In genomic region chr16:68490829-68491575, GRCh38 we compare ENCODE assay signal across 8 cellular contexts. TPM values are rescaled to one million over a fixed set of nuclear protein-coding genes. Genes with fewer than 3 reads are reported as not detected.
DNase-seq lines count a peak whose midpoint lies in the region; ATAC-seq and TF ChIP-seq lines count a peak whose summit lies in the region.

No MANE protein-coding gene starts in this region.

- H3K4me3 ChIP-seq in Karpas-422 (ENCODE audit: low read length) (no peak overlapping the region), mammary epithelial cell (replicated peaks in 1 of 3; ENCODE audit: insufficient read depth in 1 of 3, low read depth in 2 of 3, low read length in 3 of 3) (no peak overlapping the region)

- H4K20me1 ChIP-seq in Karpas-422 (ENCODE audit: insufficient read depth, low read depth, low read length): no peaks in the 10 kb centered on the region
- H4K20me1 ChIP-seq in mammary epithelial cell (ENCODE audit: insufficient read depth, low read length): no peaks in the 10 kb centered on the region

- H3K27ac Mint-ChIP-seq in nephron progenitor cell: peak overlapping the region; percentile 91
- no peak overlapping the region for H3K27ac Mint-ChIP-seq in activated T-helper 17 cell treated with anti-CD3 and anti-CD28 coated beads, Interleukin-2, amount 50 U/mL, for 72 hours

- in situ Hi-C loops in mammary epithelial cell (cut with MboI; ENCODE audit: low sequenced_read_pairs in 2 of 2): loop anchor here in 1 of 2 donors (25.0 kb wide), 1 partner anchor 229 kb away; the partner anchor contains the start of gene SLC7A6

- H3K9me3 ChIP-seq in Karpas-422 (ENCODE audit: low read length) (peaks cover 5% of the 10 kb centered on the region; the same call in 1 of the 2 replicates), mammary epithelial cell (replicated peaks; ENCODE audit: insufficient read depth, low read length) (no peaks in the 10 kb centered on the region)

- H3K4me1 ChIP-seq in Karpas-422 (ENCODE audit: low read length) (peaks cover 65% of the 10 kb centered on the region), mammary epithelial cell (ENCODE audit: insufficient read depth, low read length) (peaks cover 13% of the 10 kb centered on the region)

- H3K4me2 ChIP-seq in Karpas-422 (ENCODE audit: low read depth, low read length, poor library complexity, severe bottlenecking) (peak overlapping the region; percentile 41), mammary epithelial cell (ENCODE audit: insufficient read depth, low read depth, low read length) (no peak overlapping the region)

- 41% methylated on average over 11 of the region's 13 CpGs for WGBS in mammary epithelial cell (ENCODE audit: low coverage, missing lambda C conversion rate)

- peaks cover 63% of the 10 kb centered on the region for H3K4me1 Mint-ChIP-seq in nephron progenitor cell
- H3K4me1 Mint-ChIP-seq in activated T-helper 17 cell treated with anti-CD3 and anti-CD28 coated beads, Interleukin-2, amount 50 U/mL, for 72 hours: no peaks in the 10 kb centered on the region

- CTCF ChIA-PET in mammary epithelial cell (lab: Charles Lee; ENCODE audit: low non-redundant PET): interaction anchor here (0.5 kb wide), 1 partner anchor 38 kb away, joined by 3 read pairs; no protein-coding TSS in a partner anchor

- ATAC-seq in activated T-helper 17 cell treated with anti-CD3 and anti-CD28 coated beads, Interleukin-2, amount 50 U/mL, for 72 hours (replicated peaks): no peak
- no peak for ATAC-seq in HG02840 (IDR thresholded peaks at IDR 0.05; ENCODE audit: low FRiP score, unreplicated experiment)
- no peak for ATAC-seq in HG02885 (IDR thresholded peaks at IDR 0.05; ENCODE audit: poor library complexity, unreplicated experiment)

- H3K9me3 Mint-ChIP-seq in nephron progenitor cell: peaks cover 10% of the 10 kb centered on the region
- no peaks in the 10 kb centered on the region for H3K9me3 Mint-ChIP-seq in activated T-helper 17 cell treated with anti-CD3 and anti-CD28 coated beads, Interleukin-2, amount 50 U/mL, for 72 hours

- H3K27ac ChIP-seq in Karpas-422 (ENCODE audit: low read length) (no peak overlapping the region), mammary epithelial cell (ENCODE audit: insufficient read depth, low read depth, low read length) (peak overlapping the region; percentile 4)

- H3K27me3 Mint-ChIP-seq in nephron progenitor cell (ENCODE audit: low read depth, poor library complexity): peaks cover 4% of the 10 kb centered on the region
- H3K27me3 Mint-ChIP-seq in activated T-helper 17 cell treated with anti-CD3 and anti-CD28 coated beads, Interleukin-2, amount 50 U/mL, for 72 hours: no peaks in the 10 kb centered on the region

- intact Hi-C loops in mammary epithelial cell (cut with micrococcal nuclease): no loop called here

- H3K9ac ChIP-seq in Karpas-422 (ENCODE audit: low read length): no peak overlapping the region
- H3K9ac ChIP-seq in mammary epithelial cell (ENCODE audit: insufficient read depth, low read length): no peak overlapping the region

- H3K27me3 ChIP-seq in Karpas-422 (ENCODE audit: low read length) (no peaks in the 10 kb centered on the region), mammary epithelial cell (ENCODE audit: insufficient read depth, low read length) (no peaks in the 10 kb centered on the region)

- no peaks in the 10 kb centered on the region for H3K9me2 ChIP-seq in Karpas-422 (replicated peaks; ENCODE audit: insufficient read depth, low read length)

- H3K79me2 ChIP-seq in Karpas-422 (ENCODE audit: low read length) (no peaks in the 10 kb centered on the region), mammary epithelial cell (ENCODE audit: insufficient read depth, low read length) (no peaks in the 10 kb centered on the region)

- TF ChIP-seq CTCF in mammary epithelial cell (conservative IDR thresholded peaks at IDR 0.05 in 1 of 2, IDR thresholded peaks at IDR 0.05 in 1 of 2; ENCODE audit: extremely low read depth in 1 of 2, insufficient read depth in 1 of 2, low read depth in 1 of 2, low read length in 2 of 2): no peak
- no peak for TF ChIP-seq CTCF in nephron progenitor cell (IDR thresholded peaks at IDR 0.05)

- DNase-seq in ELF-1 (ENCODE audit: low read depth, low spot score) (peak; percentile 34), Karpas-422 (peak; percentile 53), mammary epithelial cell (peak; percentile 91), nephron progenitor cell (peak; percentile 22)
- no peak for DNase-seq in stimulated activated CD4-positive, alpha-beta T cell treated with anti-CD3 and anti-CD28 coated beads, Interleukin-1b, Interleukin-23, amount 100 ng/mL, for 48 hours

- dilution Hi-C loops in mammary epithelial cell (cut with HindIII; ENCODE audit: low sequenced_read_pairs): no loop called here

- H3K36me3 ChIP-seq in Karpas-422 (ENCODE audit: insufficient read depth, low read length) (no peaks in the 10 kb centered on the region; the same call in 1 of the 2 replicates), mammary epithelial cell (ENCODE audit: insufficient read depth, low read length) (no peaks in the 10 kb centered on the region)

- no peaks in the 10 kb centered on the region for H3K36me3 Mint-ChIP-seq in nephron progenitor cell (ENCODE audit: low read depth)
- H3K36me3 Mint-ChIP-seq in activated T-helper 17 cell treated with anti-CD3 and anti-CD28 coated beads, Interleukin-2, amount 50 U/mL, for 72 hours (ENCODE audit: low read depth): no peaks in the 10 kb centered on the region

- H3K4me3 Mint-ChIP-seq in nephron progenitor cell: peak overlapping the region; percentile 74
- no peak overlapping the region for H3K4me3 Mint-ChIP-seq in activated T-helper 17 cell treated with anti-CD3 and anti-CD28 coated beads, Interleukin-2, amount 50 U/mL, for 72 hours

- H2AFZ ChIP-seq in Karpas-422 (ENCODE audit: low read length) (no peak overlapping the region), mammary epithelial cell (ENCODE audit: low read depth, low read length) (no peak overlapping the region)

- BruUV-seq in mammary epithelial cell (replicated peaks; lab: Mats Ljungman, UMichigan): no TSS peak

RNA-seq across cellular contexts. Expression of gene SMPD3, which starts 42.7 kb away (rescaled TPM):
- total RNA-seq in Karpas-422 (2014; rRNA removed; shearing (Covaris generic); ENCODE audit: low replicate concordance): 5.0 and 12.6 TPM in 2 replicates
- total RNA-seq in mammary epithelial cell: not detected
- polyA plus RNA-seq in mammary epithelial cell: not detected
- polyA minus RNA-seq in mammary epithelial cell: not detected
- total RNA-seq in activated T-helper 17 cell treated with anti-CD3 and anti-CD28 coated beads, Interleukin-2, amount 50 U/mL, for 72 hours: under 1 TPM; 0.19 to 0.45 TPM

RNA-seq across cellular contexts. Expression of gene ZFP90, which starts 48.1 kb away (rescaled TPM):
- total RNA-seq in Karpas-422 (2014; rRNA removed; shearing (Covaris generic); ENCODE audit: low replicate concordance): 24.1 and 34.8 TPM in 2 replicates
- 10 to 100 TPM; 26.8 to 43.0 TPM for total RNA-seq in mammary epithelial cell
- 13.5 TPM for polyA plus RNA-seq in mammary epithelial cell
- 13.7 TPM for polyA minus RNA-seq in mammary epithelial cell
- 10 to 100 TPM; 26.5 to 30.5 TPM for total RNA-seq in activated T-helper 17 cell treated with anti-CD3 and anti-CD28 coated beads, Interleukin-2, amount 50 U/mL, for 72 hours
